In the genomic region with DNA sequence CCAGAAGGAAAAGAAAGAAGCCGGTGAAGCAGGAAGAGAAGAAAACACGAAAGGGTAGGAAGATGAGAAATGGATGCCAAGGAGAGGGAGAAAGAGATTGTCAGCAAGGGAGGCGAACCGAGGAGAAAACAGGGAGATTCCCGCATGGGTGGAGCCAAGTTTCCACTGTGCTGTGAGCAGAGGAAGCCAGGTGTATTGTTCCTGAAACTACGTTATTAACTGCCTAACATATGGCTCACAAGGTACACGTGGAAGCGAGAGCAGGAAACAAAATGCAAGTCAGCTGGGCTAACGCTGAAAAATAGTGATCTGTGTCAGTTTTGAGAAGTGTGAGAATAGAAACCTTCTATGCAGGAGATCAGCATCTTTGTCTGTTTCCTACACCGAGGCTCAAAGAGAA, we compare ENCODE assay signal across 10 cellular contexts. TPM values are rescaled to one million over a fixed set of nuclear protein-coding genes. Genes with fewer than 3 reads are reported as not detected.
DNase-seq lines count a peak whose midpoint lies in the region; ATAC-seq and TF ChIP-seq lines count a peak whose summit lies in the region.
"Had no signal": no experiment of that assay in that cellular context is flagged by ENCODE, and none has a peak within 500 bp of the region (broad histone marks: within the 10 kb centered on the region; RNA-seq: fewer than 3 reads in every experiment).

No MANE protein-coding gene starts in this region.

- H3K9me3 Mint-ChIP-seq in stimulated activated memory B cell treated with anti-CD40 and anti-IgM and Interleukin-4, amounts not matched to agents 10 μg/mL and 1 μg/mL and 100 μg/mL, for 72 hours = peaks cover 12% of the 10 kb centered on the region
- peaks cover 9% of the 10 kb centered on the region for H3K9me3 Mint-ChIP-seq in HFFc6

- H3K4me1 Mint-ChIP-seq in stimulated activated memory B cell treated with anti-CD40 and anti-IgM and Interleukin-4, amounts not matched to agents 10 μg/mL and 1 μg/mL and 100 μg/mL, for 72 hours = peaks cover 26% of the 10 kb centered on the region
- peaks cover 12% of the 10 kb centered on the region for H3K4me1 Mint-ChIP-seq in HFFc6 (ENCODE audit: low read depth)

- peak overlapping the region; percentile 2 for H3K4me3 Mint-ChIP-seq in stimulated activated memory B cell treated with anti-CD40 and anti-IgM and Interleukin-4, amounts not matched to agents 10 μg/mL and 1 μg/mL and 100 μg/mL, for 72 hours
- H3K4me3 Mint-ChIP-seq in HFFc6 = no peak overlapping the region
- H3K4me3 Mint-ChIP-seq: activated naive CD8-positive, alpha-beta T cell treated with anti-CD3 and anti-CD28 coated beads, Interleukin-2, amount 50 U/mL, for 24 hours had no signal

- ATAC-seq in HG02759 (IDR thresholded peaks at IDR 0.05; ENCODE audit: unreplicated experiment) (peak; percentile 55), HG03571 (IDR thresholded peaks at IDR 0.05; ENCODE audit: unreplicated experiment) (no peak)
- peak; percentile 36 for ATAC-seq in stimulated activated memory B cell treated with anti-CD40 and anti-IgM and Interleukin-4, amounts not matched to agents 10 μg/mL and 1 μg/mL and 100 μg/mL, for 72 hours
- ATAC-seq: activated naive CD8-positive, alpha-beta T cell treated with anti-CD3 and anti-CD28 coated beads, Interleukin-2, amount 50 U/mL, for 24 hours had no signal

- H3K27ac Mint-ChIP-seq in stimulated activated memory B cell treated with anti-CD40 and anti-IgM and Interleukin-4, amounts not matched to agents 10 μg/mL and 1 μg/mL and 100 μg/mL, for 72 hours = peak overlapping the region; percentile 50
- H3K27ac Mint-ChIP-seq in HFFc6 = no peak overlapping the region
- H3K27ac Mint-ChIP-seq: activated naive CD8-positive, alpha-beta T cell treated with anti-CD3 and anti-CD28 coated beads, Interleukin-2, amount 50 U/mL, for 24 hours had no signal

- no peaks in the 10 kb centered on the region for H3K27me3 Mint-ChIP-seq in stimulated activated memory B cell treated with anti-CD40 and anti-IgM and Interleukin-4, amounts not matched to agents 10 μg/mL and 1 μg/mL and 100 μg/mL, for 72 hours
- peaks cover 11% of the 10 kb centered on the region for H3K27me3 Mint-ChIP-seq in HFFc6 (ENCODE audit: insufficient read depth)
- H3K27me3 Mint-ChIP-seq: activated naive CD8-positive, alpha-beta T cell treated with anti-CD3 and anti-CD28 coated beads, Interleukin-2, amount 50 U/mL, for 24 hours had no signal

- DNase-seq in NCI-H748 (lab: John Stamatoyannopoulos, UW; ENCODE audit: unreplicated experiment) = peak; percentile 35
- no peak for DNase-seq in NCI-H748 treated with DMSO at 0.1 percent for 48 hours (lab: John Stamatoyannopoulos, UW)
- DNase-seq in RPMI8226 = peak; percentile 66
- DNase-seq in HFFc6 = no peak
- DNase-seq in germinal center (ENCODE audit: low spot score) = no peak
- DNase-seq: activated naive CD8-positive, alpha-beta T cell treated with anti-CD3 and anti-CD28 coated beads, Interleukin-2, amount 50 U/mL, for 24 hours; MV-4-11 had no signal

- no peak for TF ChIP-seq CTCF in HFFc6 (IDR thresholded peaks at IDR 0.05)

- peaks cover 15% of the 10 kb centered on the region for H3K36me3 Mint-ChIP-seq in stimulated activated memory B cell treated with anti-CD40 and anti-IgM and Interleukin-4, amounts not matched to agents 10 μg/mL and 1 μg/mL and 100 μg/mL, for 72 hours
- peaks cover 7% of the 10 kb centered on the region for H3K36me3 Mint-ChIP-seq in HFFc6 (ENCODE audit: low read depth)

RNA-seq across cellular contexts. Expression of a gene that starts 20.4 kb away (rescaled TPM):
- total RNA-seq in HFFc6 (2021; fragmentation: NEBNext Ultra II Directional; extraction: Animal tissue kit (Norgen Biotek cat#: 25700)) = 10 to 100 TPM; 14.6 to 33.4 (median 31.4) TPM

RNA-seq across cellular contexts. Expression of a gene that starts 30.8 kb away (rescaled TPM):
- total RNA-seq in HFFc6 (2021; fragmentation: NEBNext Ultra II Directional; extraction: Animal tissue kit (Norgen Biotek cat#: 25700)) = 1 to 10 TPM in 3 of 6 experiments, under 1 TPM in 3; 0.47 to 1.8 (median 1.0) TPM

Comparison
In these comparisons a context has a peak if more than half of its experiments do, and no peak if none do; other contexts are left out.
1. DNase-seq: peak in NCI-H748 (single experiment) and RPMI8226 (single experiment); none in NCI-H748 treated with DMSO at 0.1 percent for 48 hours (single experiment), HFFc6 (single experiment) and germinal center (single experiment).